9 cellular contexts compared by ENCODE assay signal in genomic region chr11:67238894-67239794, GRCh38. TPM values are rescaled to one million over a fixed set of nuclear protein-coding genes. Genes with fewer than 3 reads are reported as not detected.
A peak's percentile ranks its signal among the peaks of the same experiment; 100 is the strongest.
DNase-seq lines count a peak whose midpoint lies in the region; ATAC-seq, FAIRE-seq and TF ChIP-seq lines count a peak whose summit lies in the region.
"Had no signal": no experiment of that assay in that cellular context is flagged by ENCODE, and none has a peak within 500 bp of the region (broad histone marks: within the 10 kb centered on the region; RNA-seq: fewer than 3 reads in every experiment).

No MANE protein-coding gene starts in this region.

- peak overlapping the region; percentile 92 for H3K4me2 ChIP-seq in keratinocyte (ENCODE audit: control insufficient read depth, extremely low read depth, insufficient read depth, low read depth, low read length)

- FAIRE-seq in keratinocyte (lab: Jason Lieb, UNC): no peak
- FAIRE-seq: islet of Langerhans had no signal

- no peaks in the 10 kb centered on the region for H3K27me3 ChIP-seq in keratinocyte (ENCODE audit: control insufficient read depth, extremely low read depth, insufficient read depth, low read length)
- no peaks in the 10 kb centered on the region for H3K27me3 ChIP-seq in suprapubic skin

- H3K9me3 ChIP-seq in HEK293 (ENCODE audit: control insufficient read depth, insufficient read depth, low read depth, low read length) (no peaks in the 10 kb centered on the region), keratinocyte (ENCODE audit: control insufficient read depth, low read depth, low read length) (no peaks in the 10 kb centered on the region), suprapubic skin (no peaks in the 10 kb centered on the region)

- TF ChIP-seq EP300 in suprapubic skin (IDR thresholded peaks at IDR 0.05): no peak

- no peaks in the 10 kb centered on the region for H3K9me3 Mint-ChIP-seq in activated naive CD8-positive, alpha-beta T cell treated with anti-CD3 and anti-CD28 coated beads, Interleukin-2, amount 50 U/mL, for 24 hours

- peak overlapping the region; percentile 99 for H3K27ac Mint-ChIP-seq in activated naive CD8-positive, alpha-beta T cell treated with anti-CD3 and anti-CD28 coated beads, Interleukin-2, amount 50 U/mL, for 24 hours

- H3K36me3 ChIP-seq in HEK293 (ENCODE audit: control insufficient read depth in 2 of 2, insufficient read depth in 1 of 2, low read length in 2 of 2): peaks cover 0 to 23% of the 10 kb centered on the region in 2 experiments; a peak in 1 of 3 replicates
- H3K36me3 ChIP-seq in keratinocyte (ENCODE audit: control insufficient read depth in 2 of 2, extremely low read depth in 1 of 2, insufficient read depth in 2 of 2, low read length in 2 of 2): peaks cover 5 to 13% of the 10 kb centered on the region in 2 experiments
- H3K36me3 ChIP-seq in suprapubic skin: peaks cover 12% of the 10 kb centered on the region

- H3K4me1 ChIP-seq in HEK293 (ENCODE audit: control insufficient read depth, insufficient read depth, low read length) (peaks cover 5% of the 10 kb centered on the region; the same call in 1 of the 2 replicates), keratinocyte (ENCODE audit: control insufficient read depth, extremely low read depth, insufficient read depth, low read length) (peaks cover 41% of the 10 kb centered on the region), suprapubic skin (peaks cover 55% of the 10 kb centered on the region)

- peaks cover 45% of the 10 kb centered on the region for H3K4me1 Mint-ChIP-seq in activated naive CD8-positive, alpha-beta T cell treated with anti-CD3 and anti-CD28 coated beads, Interleukin-2, amount 50 U/mL, for 24 hours

- CTCF ChIA-PET in HEK293 (lab: Yijun Ruan, JAX): interaction anchor here (0.5 to 1.9 kb wide), 10 partner anchors 8 to 158 kb away, joined by 3 to 6 read pairs (median 4); no protein-coding TSS in a partner anchor

- peaks cover 36% of the 10 kb centered on the region for H3K36me3 Mint-ChIP-seq in activated naive CD8-positive, alpha-beta T cell treated with anti-CD3 and anti-CD28 coated beads, Interleukin-2, amount 50 U/mL, for 24 hours (ENCODE audit: low read depth)

- H3K79me2 ChIP-seq in keratinocyte (ENCODE audit: control insufficient read depth, insufficient read depth, low read length): peaks cover 40% of the 10 kb centered on the region

- ATAC-seq in activated naive CD8-positive, alpha-beta T cell treated with anti-CD3 and anti-CD28 coated beads, Interleukin-2, amount 50 U/mL, for 24 hours: no peak

- H3K27me3 Mint-ChIP-seq in activated naive CD8-positive, alpha-beta T cell treated with anti-CD3 and anti-CD28 coated beads, Interleukin-2, amount 50 U/mL, for 24 hours: no peaks in the 10 kb centered on the region

- H4K20me1 ChIP-seq in keratinocyte (ENCODE audit: control insufficient read depth, extremely low read depth, insufficient read depth, low read length): peaks cover 6% of the 10 kb centered on the region

- peak overlapping the region; percentile 96 for H3K4me3 Mint-ChIP-seq in activated naive CD8-positive, alpha-beta T cell treated with anti-CD3 and anti-CD28 coated beads, Interleukin-2, amount 50 U/mL, for 24 hours

- WGBS in suprapubic skin: 10% methylated on average over 10 of the region's 10 CpGs

- peak overlapping the region; percentile 95 for H3K9ac ChIP-seq in keratinocyte (ENCODE audit: control insufficient read depth, extremely low read depth, insufficient read depth, low read length)

- H3K4me3 ChIP-seq in HEK293 (ENCODE audit: low read depth, low read length): peak overlapping the region; percentile 24; the same call in 1 of the 2 replicates
- H3K4me3 ChIP-seq in keratinocyte (ENCODE audit: control insufficient read depth in 2 of 3, extremely low read depth in 1 of 3, insufficient read depth in 2 of 3, low read depth in 1 of 3, low read length in 3 of 3): peak overlapping the region in 2 of 3 experiments; percentile 46 to 65
- H3K4me3 ChIP-seq in suprapubic skin: peak overlapping the region; percentile 72

- H2AFZ ChIP-seq in keratinocyte (ENCODE audit: control insufficient read depth, low read length): peak overlapping the region; percentile 39

- TF ChIP-seq CTCF in 22Rv1 (IDR thresholded peaks at IDR 0.05) (no peak), HEK293 (tag by site-specific recombination; IDR thresholded peaks at IDR 0.05) (no peak), keratinocyte (optimal IDR thresholded peaks at IDR 0.05 in 1 of 3, IDR thresholded peaks at IDR 0.05 in 1 of 3, conservative IDR thresholded peaks at IDR 0.05 in 1 of 3; ENCODE audit: extremely low read depth in 1 of 3, insufficient read depth in 2 of 3, low read length in 3 of 3) (no peak), suprapubic skin (IDR thresholded peaks at IDR 0.05) (no peak)

- H3K27ac ChIP-seq in 22Rv1: peak overlapping the region; percentile 89
- H3K27ac ChIP-seq in HEK293 (ENCODE audit: extremely low read depth, low read depth, low read length): no peak overlapping the region
- peak overlapping the region; percentile 79 for H3K27ac ChIP-seq in keratinocyte (ENCODE audit: control insufficient read depth, insufficient read depth, low read length)
- H3K27ac ChIP-seq in suprapubic skin: peak overlapping the region; percentile 98

- DNase-seq in activated naive CD8-positive, alpha-beta T cell treated with anti-CD3 and anti-CD28 coated beads, Interleukin-2, amount 50 U/mL, for 24 hours: no peak
- DNase-seq in keratinocyte (ENCODE audit: low read depth, low spot score): no peak
- DNase-seq in suprapubic skin (ENCODE audit: low spot score in 2 of 2): no peak
- DNase-seq in cortex of kidney (lab: John Stamatoyannopoulos, UW): no peak
- DNase-seq in OCI-M2 (lab: John Stamatoyannopoulos, UW; ENCODE audit: unreplicated experiment): no peak
- no peak for DNase-seq in stimulated activated CD4-positive, alpha-beta T cell treated with anti-CD3 and anti-CD28 coated beads, Interleukin-1b, Interleukin-23, amount 100 ng/mL, for 48 hours

- TF ChIP-seq POLR2A in suprapubic skin (IDR thresholded peaks at IDR 0.05): no peak

- POLR2A ChIA-PET in HEK293 (lab: Yijun Ruan, JAX): interaction anchor here (0.6 to 2.0 kb wide), 25 partner anchors 9 to 192 kb away, joined by 3 to 19 read pairs (median 3); partner anchors contain the start of genes ANKRD13D, GRK2, KDM2A and RAD9A

- H3K9me1 ChIP-seq in keratinocyte (ENCODE audit: control insufficient read depth, extremely low read depth, insufficient read depth, low read length): peaks cover 4% of the 10 kb centered on the region

- dilution Hi-C loops in keratinocyte (cut with MboI; ENCODE audit: extremely low pct_ligation_motif_present, low sequenced_read_pairs): no loop called here

TF ChIP-seq in HEK293, 187 proteins besides CTCF, POLR2A, EP300 and RAD21 (continues in another document):
- TF ChIP-seq ZNF548 (tag by site-specific recombination; IDR thresholded peaks at IDR 0.05) (no peak), ZNF133 (tag by site-specific recombination; IDR thresholded peaks at IDR 0.05) (no peak), ZNF394 (tag by site-specific recombination; IDR thresholded peaks at IDR 0.05; ENCODE audit: borderline replicate concordance) (no peak)
- TF ChIP-seq, protein P1, sequence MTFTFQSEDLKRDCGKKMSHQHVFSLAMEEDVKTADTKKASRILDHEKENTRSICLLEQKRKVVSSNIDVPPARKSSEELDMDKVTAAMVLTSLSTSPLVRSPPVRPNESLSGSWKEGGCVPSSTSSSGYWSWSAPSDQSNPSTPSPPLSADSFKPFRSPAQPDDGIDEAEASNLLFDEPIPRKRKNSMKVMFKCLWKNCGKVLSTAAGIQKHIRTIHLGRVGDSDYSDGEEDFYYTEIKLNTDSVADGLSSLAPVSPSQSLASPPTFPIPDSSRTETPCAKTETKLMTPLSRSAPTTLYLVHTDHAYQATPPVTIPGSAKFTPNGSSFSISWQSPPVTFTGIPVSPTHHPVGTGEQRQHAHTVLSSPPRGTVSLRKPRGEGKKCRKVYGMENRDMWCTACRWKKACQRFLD (tag by site-specific recombination; IDR thresholded peaks at IDR 0.05): no peak

RNA-seq across cellular contexts. Expression of gene GRK2, which starts 27.1 kb away (rescaled TPM):
- polyA plus RNA-seq in keratinocyte: 21.1 to 29.2 TPM (median 23.3 TPM) in 3 replicates
- polyA plus RNA-seq in keratinocyte (2011; ENCODE audit: low read depth): 72.4 TPM
- 15.4 and 26.0 TPM in 2 replicates for polyA plus RNA-seq in keratinocyte (2011; cell fraction: cytosol; rRNA removed)
- 38.5 and 51.4 TPM in 2 replicates for polyA plus RNA-seq in keratinocyte (2011; cell fraction: nucleus; rRNA removed)
- 26.4 and 42.3 TPM in 2 replicates for polyA plus RNA-seq in keratinocyte (2012; ENCODE audit: low replicate concordance)
- 28.1 to 136 TPM (median 33.8 TPM) in 3 replicates for polyA minus RNA-seq in keratinocyte
- polyA minus RNA-seq in keratinocyte (2011; cell fraction: cytosol; rRNA and poly(A)+ RNA removed): 62.0 TPM
- 26.1 and 27.0 TPM in 2 replicates for polyA minus RNA-seq in keratinocyte (2011; cell fraction: nucleus; rRNA and poly(A)+ RNA removed)
- 100 to 1,000 TPM in 2 of 4 donors, 10 to 100 TPM in 2; 84.3 to 157 (median 105) TPM for total RNA-seq in suprapubic skin

RNA-seq across cellular contexts. Expression of gene ANKRD13D, which starts 50.0 kb away (rescaled TPM):
- polyA plus RNA-seq in keratinocyte: 18.1 to 40.1 TPM (median 25.0 TPM) in 3 replicates
- 26.3 TPM for polyA plus RNA-seq in keratinocyte (2011; ENCODE audit: low read depth)
- 11.4 and 22.0 TPM in 2 replicates for polyA plus RNA-seq in keratinocyte (2011; cell fraction: cytosol; rRNA removed)
- 58.2 and 67.9 TPM in 2 replicates for polyA plus RNA-seq in keratinocyte (2011; cell fraction: nucleus; rRNA removed)
- polyA plus RNA-seq in keratinocyte (2012; ENCODE audit: low replicate concordance): 16.9 and 35.5 TPM in 2 replicates
- polyA minus RNA-seq in keratinocyte: 18.7 to 32.6 TPM (median 20.1 TPM) in 3 replicates
- polyA minus RNA-seq in keratinocyte (2011; cell fraction: cytosol; rRNA and poly(A)+ RNA removed): 17.8 TPM
- 29.3 and 30.3 TPM in 2 replicates for polyA minus RNA-seq in keratinocyte (2011; cell fraction: nucleus; rRNA and poly(A)+ RNA removed)
- 100 to 1,000 TPM in 1 of 4 donors, 10 to 100 TPM in 3; 55.7 to 154 (median 77.2) TPM for total RNA-seq in suprapubic skin
